In the genomic region with DNA sequence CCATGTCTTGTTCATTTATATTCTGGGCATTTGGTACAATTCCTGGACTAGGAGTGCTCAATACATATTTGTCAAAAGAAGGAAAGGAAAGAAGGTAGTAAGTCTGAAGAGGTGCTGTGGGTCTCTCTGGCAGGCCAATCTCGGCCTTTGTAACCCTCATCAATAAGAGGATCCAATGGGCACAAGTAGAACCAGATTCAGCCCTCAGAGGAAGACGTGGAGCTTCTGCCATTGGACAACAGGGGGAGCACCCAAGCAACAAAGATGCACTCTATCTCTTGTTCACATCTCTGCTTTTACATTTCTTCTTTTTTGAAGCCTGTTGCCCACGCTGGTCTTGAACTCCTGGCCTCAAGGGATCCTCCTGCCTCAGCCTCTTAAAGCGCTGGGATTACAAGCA, we compare ENCODE assay signal across 8 cellular contexts. TPM values are rescaled to one million over a fixed set of nuclear protein-coding genes. Genes with fewer than 3 reads are reported as not detected.
A peak's percentile ranks its signal among the peaks of the same experiment; 100 is the strongest.
DNase-seq lines count a peak whose midpoint lies in the region; ATAC-seq and TF ChIP-seq lines count a peak whose summit lies in the region.

No MANE protein-coding gene starts in this region.

- no peak for ATAC-seq in effector memory CD8-positive, alpha-beta T cell (replicated peaks)

- H3K27ac ChIP-seq in adrenal gland (peak overlapping the region in 1 of 5 donors; percentile 20), sigmoid colon (no peak overlapping the region)

- no peaks in the 10 kb centered on the region for H3K9me3 Mint-ChIP-seq in effector memory CD8-positive, alpha-beta T cell

- peaks cover 33% of the 10 kb centered on the region for H3K36me3 Mint-ChIP-seq in effector memory CD8-positive, alpha-beta T cell (ENCODE audit: insufficient read depth)

- H3K27me3 Mint-ChIP-seq in effector memory CD8-positive, alpha-beta T cell: no peaks in the 10 kb centered on the region

- H3K4me1 ChIP-seq in adrenal gland (replicated peaks in 1 of 2) (peaks cover 6 to 13% of the 10 kb centered on the region in 2 donors), sigmoid colon (peaks cover 0 to 38% (median 30%) of the 10 kb centered on the region in 4 donors)

- TF ChIP-seq CTCF in adrenal gland (IDR thresholded peaks at IDR 0.05) (peak in 3 of 6 experiments; percentile 12 to 23 (median 20)), sigmoid colon (IDR thresholded peaks at IDR 0.05) (no peak)

- 77 to 87% (median 83%) methylated on average over 4 of the region's 4 CpGs for WGBS in adrenal gland, 4 donors
- 65 to 72% methylated on average over 4 of the region's 4 CpGs for WGBS in sigmoid colon, 2 donors

- DNase-seq in COLO829 (ENCODE audit: low spot score): peak; percentile 53
- peak; percentile 51 for DNase-seq in HT-29 (ENCODE audit: low spot score)
- DNase-seq in UCSD-AML1 (lab: John Stamatoyannopoulos, UW; ENCODE audit: unreplicated experiment): peak; percentile 23
- peak; percentile 27 to 46 (median 29) for DNase-seq in effector memory CD8-positive, alpha-beta T cell
- DNase-seq in stimulated activated CD4-positive, alpha-beta T cell treated with anti-CD3 and anti-CD28 coated beads, Interleukin-15, amount 100 ng/mL, for 24 hours: peak; percentile 52
- no peak for DNase-seq in NCI-H2029 treated with DMSO at 0.1 percent for 48 hours (lab: John Stamatoyannopoulos, UW)
- no peak for DNase-seq in adrenal gland
- DNase-seq in sigmoid colon: no peak

- peaks cover 22 to 38% of the 10 kb centered on the region in 2 donors for H3K4me1 Mint-ChIP-seq in effector memory CD8-positive, alpha-beta T cell (ENCODE audit: low read depth in 2 of 2)

- no peak for TF ChIP-seq EP300 in sigmoid colon (IDR thresholded peaks at IDR 0.05)

- H3K36me3 ChIP-seq in adrenal gland (replicated peaks in 1 of 2) (peaks cover 0 to 4% of the 10 kb centered on the region in 2 donors), sigmoid colon (peaks cover 2 to 6% (median 4%) of the 10 kb centered on the region in 4 donors)

- TF ChIP-seq POLR2A in adrenal gland (IDR thresholded peaks at IDR 0.05): no peak
- no peak for TF ChIP-seq POLR2A in sigmoid colon (IDR thresholded peaks at IDR 0.05)

- no peaks in the 10 kb centered on the region for H3K9me3 ChIP-seq in adrenal gland (replicated peaks in 1 of 3)
- H3K9me3 ChIP-seq in sigmoid colon: no peaks in the 10 kb centered on the region

- H3K4me3 Mint-ChIP-seq in effector memory CD8-positive, alpha-beta T cell: peak overlapping the region; percentile 94

- H3K27me3 ChIP-seq in adrenal gland (no peaks in the 10 kb centered on the region), sigmoid colon (no peaks in the 10 kb centered on the region)

- intact Hi-C loops in adrenal gland (cut with DNase I) (no loop called here), sigmoid colon (cut with DNase I) (no loop called here)

- no peak overlapping the region for H3K4me3 ChIP-seq in adrenal gland
- no peak overlapping the region for H3K4me3 ChIP-seq in sigmoid colon

- peak overlapping the region; percentile 46 to 99 for H3K27ac Mint-ChIP-seq in effector memory CD8-positive, alpha-beta T cell

RNA-seq across cellular contexts. Expression of a gene that starts 2.2 kb away (rescaled TPM):
- total RNA-seq in HT-29 (2014; rRNA removed; shearing (Covaris generic)): 32.6 and 47.8 TPM in 2 replicates
- 10 to 100 TPM; 32.8 to 65.1 (median 54.0) TPM for total RNA-seq in adrenal gland
- 100 to 1,000 TPM in 2 of 3 donors, 10 to 100 TPM in 1; 60.6 to 146 (median 133) TPM for polyA plus RNA-seq in adrenal gland
- 10 to 100 TPM; 26.0 to 37.0 (median 30.8) TPM for total RNA-seq in sigmoid colon
- polyA plus RNA-seq in sigmoid colon: 10 to 100 TPM; 13.4 to 29.2 (median 27.0) TPM

RNA-seq across cellular contexts. Expression of a gene that starts 8.4 kb away (rescaled TPM):
- total RNA-seq in HT-29 (2014; rRNA removed; shearing (Covaris generic)): 161 TPM in 2 replicates
- 100 to 1,000 TPM in 3 of 8 donors, 10 to 100 TPM in 5; 43.5 to 301 (median 74.7) TPM for total RNA-seq in adrenal gland
- 100 to 1,000 TPM in 1 of 3 donors, 10 to 100 TPM in 2; 44.1 to 174 (median 47.0) TPM for polyA plus RNA-seq in adrenal gland
- total RNA-seq in sigmoid colon: 10 to 100 TPM; 26.6 to 37.6 (median 30.7) TPM
- polyA plus RNA-seq in sigmoid colon: 100 to 1,000 TPM in 1 of 3 donors, 10 to 100 TPM in 1, 1 to 10 TPM in 1; 6.0 to 106 (median 22.0) TPM

RNA-seq across cellular contexts. Expression of a gene that starts 19.3 kb away (rescaled TPM):
- 21.9 and 25.1 TPM in 2 replicates for total RNA-seq in HT-29 (2014; rRNA removed; shearing (Covaris generic))
- total RNA-seq in adrenal gland (10 to 100 TPM; 16.8 to 37.2 (median 28.7) TPM), sigmoid colon (10 to 100 TPM in 1 of 4 donors, 1 to 10 TPM in 3; 5.6 to 15.2 (median 6.6) TPM)
- polyA plus RNA-seq in adrenal gland (10 to 100 TPM; 30.1 to 33.4 (median 31.3) TPM), sigmoid colon (10 to 100 TPM; 20.3 to 39.3 (median 22.2) TPM)

RNA-seq across cellular contexts. Expression of a gene that starts 34.7 kb away (rescaled TPM):
- 41.3 and 45.0 TPM in 2 replicates for total RNA-seq in HT-29 (2014; rRNA removed; shearing (Covaris generic))
- total RNA-seq in adrenal gland (10 to 100 TPM; 17.6 to 38.9 (median 22.7) TPM), sigmoid colon (10 to 100 TPM in 2 of 4 donors, 1 to 10 TPM in 2; 8.0 to 13.8 (median 10.1) TPM)
- polyA plus RNA-seq in adrenal gland (10 to 100 TPM in 2 of 3 donors, 1 to 10 TPM in 1; 9.2 to 29.3 (median 25.5) TPM), sigmoid colon (10 to 100 TPM in 2 of 3 donors, 1 to 10 TPM in 1; 8.4 to 31.5 (median 11.1) TPM)

RNA-seq across cellular contexts. Expression of a gene that starts 36.3 kb away (rescaled TPM):
- 67.2 and 93.2 TPM in 2 replicates for total RNA-seq in HT-29 (2014; rRNA removed; shearing (Covaris generic))
- 10 to 100 TPM; 37.3 to 65.5 (median 53.9) TPM for total RNA-seq in adrenal gland
- 10 to 100 TPM; 26.8 to 73.9 (median 33.5) TPM for polyA plus RNA-seq in adrenal gland
- total RNA-seq in sigmoid colon: 10 to 100 TPM; 16.1 to 22.1 (median 16.8) TPM
- 10 to 100 TPM in 1 of 3 donors, 1 to 10 TPM in 2; 4.2 to 44.6 (median 6.9) TPM for polyA plus RNA-seq in sigmoid colon

Comparison
In these comparisons a context has a peak if more than half of its experiments do, and no peak if none do; other contexts are left out.
1. DNase-seq: peak in COLO829 (single experiment), HT-29 (single experiment), UCSD-AML1 (single experiment), effector memory CD8-positive, alpha-beta T cell (3 of 3) and stimulated activated CD4-positive, alpha-beta T cell treated with anti-CD3 and anti-CD28 coated beads, Interleukin-15, amount 100 ng/mL, for 24 hours (single experiment); none in NCI-H2029 treated with DMSO at 0.1 percent for 48 hours (single experiment), adrenal gland (0 of 7) and sigmoid colon (single experiment).